In genomic region chr10:101529720-101530553, GRCh38 we compare ENCODE assay signal across 14 cellular contexts.
"Had no signal": no experiment of that assay in that cellular context is flagged by ENCODE, and none has a peak within 500 bp of the region (broad histone marks: within the 10 kb centered on the region; RNA-seq: fewer than 3 reads in every experiment).

No MANE protein-coding gene starts in this region.

- H3K27ac ChIP-seq: breast epithelium, esophagus muscularis mucosa, suprapubic skin had no signal

- H3K4me3 ChIP-seq: breast epithelium, esophagus muscularis mucosa, suprapubic skin had no signal

- H3K4me1 ChIP-seq: breast epithelium, esophagus muscularis mucosa, suprapubic skin had no signal

- DNase-seq: activated CD4-positive, alpha-beta T cell treated with anti-CD3 and anti-CD28 coated beads for 36 hours; activated CD8-positive, alpha-beta memory T cell treated with anti-CD3 and anti-CD28 coated beads, Interleukin-2, amount 50 U/mL, for 4 hours; activated CD8-positive, alpha-beta T cell treated with anti-CD3 and anti-CD28 coated beads for 36 hours; activated naive CD8-positive, alpha-beta T cell treated with anti-CD3 and anti-CD28 coated beads, Interleukin-2, amount 10 ng/mL, durations not matched to agents 7 days and 5 days; activated T-cell treated with anti-CD3 and anti-CD28 coated beads, Interleukin-2, amount 50 U/mL, for 72 hours; immature natural killer cell; right cardiac atrium; stimulated activated CD4-positive, alpha-beta T cell treated with anti-CD3 and anti-CD28 coated beads, Interleukin-1b, Interleukin-23, amount 100 ng/mL, for 48 hours; stimulated activated naive B cell treated with anti-CD40 and anti-IgM and Interleukin-4, amounts not matched to agents 10 μg/mL and 1 μg/mL and 100 μg/mL, for 72 hours; T-helper 9 cell had no signal

- H3K27me3 ChIP-seq: breast epithelium, esophagus muscularis mucosa, suprapubic skin had no signal

- ATAC-seq: activated CD4-positive, alpha-beta T cell treated with anti-CD3 and anti-CD28 coated beads for 36 hours; activated CD8-positive, alpha-beta T cell treated with anti-CD3 and anti-CD28 coated beads for 36 hours; activated T-cell treated with anti-CD3 and anti-CD28 coated beads, Interleukin-2, amount 50 U/mL, for 72 hours; left lobe of liver; right cardiac atrium; stimulated activated naive B cell treated with anti-CD40 and anti-IgM and Interleukin-4, amounts not matched to agents 10 μg/mL and 1 μg/mL and 100 μg/mL, for 72 hours had no signal

- H3K36me3 ChIP-seq: breast epithelium had no signal
